21 cellular contexts compared by ENCODE assay signal in genomic region chr1:62117416-62117815, GRCh38.
"Had no signal": no experiment of that assay in that cellular context is flagged by ENCODE, and none has a peak within 500 bp of the region (broad histone marks: within the 10 kb centered on the region; RNA-seq: fewer than 3 reads in every experiment).

No MANE protein-coding gene starts in this region.

- ATAC-seq: gastroesophageal sphincter; left lobe of liver; naive thymus-derived CD4-positive, alpha-beta T cell had no signal

- H3K4me1 ChIP-seq: gastroesophageal sphincter, right atrium auricular region, sigmoid colon, stomach, transverse colon had no signal

- H3K27me3 ChIP-seq: gastroesophageal sphincter, neutrophil, right atrium auricular region, sigmoid colon, stomach, transverse colon had no signal

- H3K36me3 ChIP-seq: neutrophil, right atrium auricular region, sigmoid colon had no signal

- DNase-seq: effector CD4-positive, alpha-beta T cell; endodermal cell; glutamatergic neuron; islet precursor cell; mammary epithelial cell; naive thymus-derived CD4-positive, alpha-beta T cell; posterior cingulate gyrus; sigmoid colon; stimulated activated CD4-positive, alpha-beta T cell treated with anti-CD3 and anti-CD28 coated beads, Interleukin-2, amount 100 ng/mL, for 24 hours; stimulated activated CD4-positive, alpha-beta T cell treated with anti-CD3 and anti-CD28 coated beads, Interleukin-4, amount 100 ng/mL, for 4 hours; stimulated activated naive CD4-positive, alpha-beta T cell; stomach; substantia nigra; transverse colon had no signal

- H3K9me3 ChIP-seq: gastroesophageal sphincter, neutrophil, right atrium auricular region, sigmoid colon, stomach, thoracic aorta, transverse colon had no signal

- H3K27ac ChIP-seq: coronary artery, gastroesophageal sphincter, neutrophil, right atrium auricular region, sigmoid colon, skin epidermis, stomach, thoracic aorta, transverse colon had no signal

- H3K4me3 ChIP-seq: coronary artery, gastroesophageal sphincter, right atrium auricular region, sigmoid colon, skin epidermis, stomach, thoracic aorta, transverse colon had no signal
